ENCODE assay signal across 8 cellular contexts in the genomic region with DNA sequence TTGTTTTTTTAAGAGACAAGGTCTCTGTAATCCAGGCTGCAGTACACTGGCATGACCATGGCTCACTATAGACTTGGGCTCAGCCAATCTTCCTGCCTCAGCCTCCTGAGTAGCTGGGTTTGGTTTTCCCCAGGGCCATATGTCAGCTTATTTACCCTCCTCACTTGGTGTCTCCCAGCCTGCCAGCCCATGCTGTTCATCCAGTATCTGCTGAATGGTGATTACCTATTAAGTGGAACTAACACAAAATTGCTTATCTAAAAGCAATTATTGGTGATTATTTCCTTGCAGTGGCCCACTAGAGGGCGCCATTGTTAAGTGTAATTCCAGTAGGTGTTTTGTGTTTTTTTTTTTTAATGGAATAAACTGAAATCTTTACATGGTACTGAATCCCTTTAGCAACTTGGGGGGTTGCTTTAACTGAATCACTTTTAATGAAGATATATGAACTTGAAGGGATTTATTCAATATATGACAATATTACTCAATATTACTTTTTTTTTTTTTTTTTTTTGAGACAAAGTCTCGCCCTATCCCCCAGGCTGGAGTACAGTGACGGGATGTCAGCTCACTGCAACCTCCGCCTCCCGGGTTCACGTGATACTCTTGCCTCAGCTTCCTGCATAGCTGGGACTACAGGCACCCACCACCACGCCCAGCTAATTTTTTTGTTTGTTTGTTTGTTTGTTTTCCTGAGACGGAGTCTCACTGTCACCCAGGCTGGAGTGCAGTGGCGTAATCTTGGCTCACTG. TPM values are rescaled to one million over a fixed set of nuclear protein-coding genes. Genes with fewer than 3 reads are reported as not detected.
DNase-seq lines count a peak whose midpoint lies in the region; ATAC-seq and TF ChIP-seq lines count a peak whose summit lies in the region.

No MANE protein-coding gene starts in this region.

- H3K36me3 ChIP-seq in BE2C (peaks cover 39% of the 10 kb centered on the region), Panc1 (ENCODE audit: control insufficient read depth, insufficient read depth, low read length) (no peaks in the 10 kb centered on the region; the same call in 1 of the 2 replicates), trophoblast cell (ENCODE audit: control insufficient read depth in 1 of 2, insufficient read depth in 2 of 2, low read length in 2 of 2) (peaks cover 8 to 16% of the 10 kb centered on the region in 2 experiments)

- H3K18ac ChIP-seq in trophoblast cell (ENCODE audit: low read length): no peak overlapping the region

- POLR2A ChIA-PET in Panc1 (lab: Charles Lee): no interaction called here

- no peak overlapping the region for H2AK5ac ChIP-seq in trophoblast cell (ENCODE audit: low read length)

- no peaks in the 10 kb centered on the region for H3K79me2 ChIP-seq in trophoblast cell (ENCODE audit: control insufficient read depth, insufficient read depth, low read length, poor library complexity)

- no peaks in the 10 kb centered on the region for H3K9me3 Mint-ChIP-seq in activated T-cell treated with anti-CD3 and anti-CD28 coated beads, Interleukin-2, amount 50 U/mL, for 4 hours

- no peak overlapping the region for H2AFZ ChIP-seq in trophoblast cell (ENCODE audit: insufficient read depth, low read length, poor library complexity)

- WGBS in trophoblast cell (ENCODE audit: extremely low coverage, insufficient coverage, insufficient read length): no CpG with 5 or more reads among the region's 9 CpGs

- H3K4me3 ChIP-seq in BE2C (ENCODE audit: low read depth, low read length): no peak overlapping the region
- no peak overlapping the region for H3K4me3 ChIP-seq in HL-60 (replicated peaks; ENCODE audit: insufficient read depth, low read length)
- no peak overlapping the region for H3K4me3 ChIP-seq in Panc1 (ENCODE audit: low read depth in 2 of 2, low read length in 2 of 2)
- H3K4me3 ChIP-seq in fibroblast of the aortic adventitia (ENCODE audit: low read depth, low read length): no peak overlapping the region
- no peak overlapping the region for H3K4me3 ChIP-seq in trophoblast cell (ENCODE audit: low read depth, low read length)

- DNase-seq in BE2C: peak; percentile 78
- DNase-seq in HL-60 (ENCODE audit: low read depth in 1 of 2, low spot score in 1 of 2): peak in 1 of 2 experiments; percentile 68
- no peak for DNase-seq in Panc1 (ENCODE audit: low read depth, low spot score)
- peak; percentile 71 for DNase-seq in activated T-cell treated with anti-CD3 and anti-CD28 coated beads, Interleukin-2, amount 50 U/mL, for 4 hours
- DNase-seq in fibroblast of the aortic adventitia (ENCODE audit: low read depth): peak; percentile 83
- DNase-seq in trophoblast cell: peak; percentile 49 to 88

- peak; percentile 83 for ATAC-seq in Panc1
- ATAC-seq in activated T-cell treated with anti-CD3 and anti-CD28 coated beads, Interleukin-2, amount 50 U/mL, for 4 hours: peak; percentile 41 to 61
- ATAC-seq in GM21619 (IDR thresholded peaks at IDR 0.05; ENCODE audit: unreplicated experiment): no peak
- ATAC-seq in GM18858 (IDR thresholded peaks at IDR 0.05; ENCODE audit: unreplicated experiment): no peak

- H3K27me3 Mint-ChIP-seq in activated T-cell treated with anti-CD3 and anti-CD28 coated beads, Interleukin-2, amount 50 U/mL, for 4 hours (ENCODE audit: low read depth): no peaks in the 10 kb centered on the region

- H3K9me3 ChIP-seq in BE2C (no peaks in the 10 kb centered on the region), Panc1 (ENCODE audit: control insufficient read depth, insufficient read depth, low read depth, low read length) (no peaks in the 10 kb centered on the region), trophoblast cell (ENCODE audit: insufficient read depth, low read depth, low read length) (no peaks in the 10 kb centered on the region)

- in situ Hi-C loops in Panc1 (cut with HindIII; ENCODE audit: low pct_unique_long_range_greater_than_20kb, low sequenced_read_pairs): no loop called here

- no peak overlapping the region for H3K14ac ChIP-seq in trophoblast cell (ENCODE audit: low read length)

- no peak overlapping the region for H3K9ac ChIP-seq in trophoblast cell (ENCODE audit: low read length)

- TF ChIP-seq CTCF in BE2C (IDR thresholded peaks at IDR 0.05; ENCODE audit: low read depth, low read length) (peak; percentile 79), HL-60 (IDR thresholded peaks at IDR 0.05; ENCODE audit: insufficient read depth, low read length) (peak; percentile 25), Panc1 (IDR thresholded peaks at IDR 0.05) (peak; percentile 77), fibroblast of the aortic adventitia (IDR thresholded peaks at IDR 0.05; ENCODE audit: insufficient read depth, low read length) (peak; percentile 67)

- BruUV-seq in Panc1 (replicated peaks; lab: Mats Ljungman, UMichigan): no TSS peak

- peaks cover 4% of the 10 kb centered on the region for H3K4me1 Mint-ChIP-seq in activated T-cell treated with anti-CD3 and anti-CD28 coated beads, Interleukin-2, amount 50 U/mL, for 4 hours (ENCODE audit: low read depth)

- no peak overlapping the region for H3K4me3 Mint-ChIP-seq in activated T-cell treated with anti-CD3 and anti-CD28 coated beads, Interleukin-2, amount 50 U/mL, for 4 hours

- no peak overlapping the region for H3K23ac ChIP-seq in trophoblast cell (ENCODE audit: low read length)

- peaks cover 2% of the 10 kb centered on the region for H3K79me1 ChIP-seq in trophoblast cell (ENCODE audit: low read length)

- no peak overlapping the region for H3K4ac ChIP-seq in trophoblast cell (ENCODE audit: low read depth, low read length)

- H4K8ac ChIP-seq in trophoblast cell (ENCODE audit: low read depth, low read length): no peak overlapping the region

- H4K91ac ChIP-seq in trophoblast cell (ENCODE audit: low read depth, low read length): no peak overlapping the region

- no peak overlapping the region for H2BK120ac ChIP-seq in trophoblast cell (ENCODE audit: insufficient read depth, low read length, poor library complexity)

- H3K27me3 ChIP-seq in BE2C (no peaks in the 10 kb centered on the region), HL-60 (ENCODE audit: insufficient read depth, poor library complexity, severe bottlenecking) (no peaks in the 10 kb centered on the region), Panc1 (ENCODE audit: control insufficient read depth, insufficient read depth, low read length) (no peaks in the 10 kb centered on the region), trophoblast cell (ENCODE audit: insufficient read depth, low read length) (no peaks in the 10 kb centered on the region)

- peaks cover 17% of the 10 kb centered on the region for H3K36me3 Mint-ChIP-seq in activated T-cell treated with anti-CD3 and anti-CD28 coated beads, Interleukin-2, amount 50 U/mL, for 4 hours (ENCODE audit: insufficient read depth)

- H4K12ac ChIP-seq in trophoblast cell (ENCODE audit: low read depth, low read length): no peak overlapping the region

- H3K4me2 ChIP-seq in trophoblast cell (ENCODE audit: low read length): no peak overlapping the region

- CTCF ChIA-PET in Panc1 (lab: Charles Lee): interaction anchor here (0.5 to 0.7 kb wide), 3 partner anchors 10 to 660 kb away, joined by 3 to 5 read pairs (median 3); no protein-coding TSS in a partner anchor

- H3K4me1 ChIP-seq in BE2C: peaks cover 3% of the 10 kb centered on the region
- 0 out of 2 replicates have a peak, but pooled peaks cover 7% of the 10 kb centered on the region for H3K4me1 ChIP-seq in Panc1 (ENCODE audit: control insufficient read depth, insufficient read depth, low read length)
- H3K4me1 ChIP-seq in trophoblast cell (ENCODE audit: control insufficient read depth in 1 of 2, insufficient read depth in 2 of 2, low read length in 2 of 2): peaks cover 0 to 2% of the 10 kb centered on the region in 2 experiments

- H2BK5ac ChIP-seq in trophoblast cell (ENCODE audit: low read depth, low read length, poor library complexity): no peak overlapping the region

- intact Hi-C loops in Panc1 (cut with micrococcal nuclease; ENCODE audit: unreplicated experiment): loop anchor here (5.0 kb wide), 1 partner anchor 160 kb away; no protein-coding TSS in a partner anchor

- no peak overlapping the region for H3K27ac ChIP-seq in HL-60 (replicated peaks)
- no peak overlapping the region for H3K27ac ChIP-seq in Panc1 (ENCODE audit: low read length)
- H3K27ac ChIP-seq in trophoblast cell (ENCODE audit: low read depth, low read length): no peak overlapping the region

- no peak overlapping the region for H2BK12ac ChIP-seq in trophoblast cell (ENCODE audit: low read length)

RNA-seq across cellular contexts. Expression of a gene that starts 13.8 kb away (rescaled TPM):
- 74.2 TPM for polyA plus RNA-seq in BE2C (2012; ENCODE audit: insufficient read depth, insufficient read length, low read depth)
- total RNA-seq in Panc1 (2021; ENCODE audit: unreplicated experiment) (41.0 TPM), fibroblast of the aortic adventitia (ENCODE audit: low replicate concordance) (28.2 and 31.5 TPM in 2 replicates)
- 17.2 TPM for polyA plus RNA-seq in Panc1 (2012; ENCODE audit: insufficient read length)
- 100 to 1,000 TPM; 112 to 116 (median 113) TPM for total RNA-seq in activated T-cell treated with anti-CD3 and anti-CD28 coated beads, Interleukin-2, amount 50 U/mL, for 4 hours
- polyA plus RNA-seq in trophoblast cell (2013): 9.5 and 9.8 TPM in 2 replicates

RNA-seq across cellular contexts. Expression of a gene that starts 43.0 kb away (rescaled TPM):
- polyA plus RNA-seq in BE2C (2012; ENCODE audit: insufficient read depth, insufficient read length, low read depth): 0.40 TPM
- total RNA-seq in Panc1 (2021; ENCODE audit: unreplicated experiment): 0.08 TPM
- polyA plus RNA-seq in Panc1 (2012; ENCODE audit: insufficient read length): 0.08 TPM
- total RNA-seq in activated T-cell treated with anti-CD3 and anti-CD28 coated beads, Interleukin-2, amount 50 U/mL, for 4 hours: under 1 TPM; 0.08 to 0.18 (median 0.14) TPM
- not detected in 2 replicates for total RNA-seq in fibroblast of the aortic adventitia (ENCODE audit: low replicate concordance)
- polyA plus RNA-seq in trophoblast cell (2013): 0.01 TPM in 1 of 2 replicates, not detected in the other

Comparison
In these comparisons a context has a peak if more than half of its experiments do, and no peak if none do; other contexts are left out.
1. CTCF ChIP-seq: peak in every context shown above with its lines; median percentile 79 in BE2C; 77 in Panc1; 67 in fibroblast of the aortic adventitia; 25 in HL-60.
2. ATAC-seq: peak in Panc1 (single experiment) and activated T-cell treated with anti-CD3 and anti-CD28 coated beads, Interleukin-2, amount 50 U/mL, for 4 hours (2 of 2); none in GM21619 (single experiment) and GM18858 (single experiment).